2 cellular contexts compared by ENCODE assay signal in the genomic region with DNA sequence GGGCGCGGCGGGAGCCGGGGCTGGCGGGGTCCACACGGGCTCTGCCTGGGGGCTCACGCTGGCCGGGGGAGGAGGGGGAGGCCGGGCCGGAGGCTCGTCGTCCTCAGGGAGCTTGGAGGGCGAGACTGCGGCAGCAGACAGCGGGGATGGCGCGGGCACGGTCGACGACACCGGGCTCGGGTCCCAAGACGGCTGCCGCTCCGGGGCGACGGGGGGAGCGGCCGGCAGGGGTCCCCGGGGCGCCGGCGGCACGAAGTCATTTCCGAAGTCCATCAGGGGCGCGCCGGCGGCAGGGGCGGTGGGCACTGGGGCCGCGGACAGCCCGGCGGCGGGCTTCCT.
TF ChIP-seq lines count a peak whose summit lies in the region.

No MANE protein-coding gene starts in this region.

TF ChIP-seq in SK-N-SH, 30 proteins besides CTCF, POLR2A, EP300 and RAD21 (continued from another document):
- TF ChIP-seq RFX5 (IDR thresholded peaks at IDR 0.05; ENCODE audit: low read length) (no peak), TEAD4 (IDR thresholded peaks at IDR 0.05; ENCODE audit: borderline replicate concordance, insufficient read depth) (no peak), FOXM1 (IDR thresholded peaks at IDR 0.05; ENCODE audit: low read depth) (no peak), GABPA (IDR thresholded peaks at IDR 0.05; ENCODE audit: low read depth) (no peak), MXI1 (IDR thresholded peaks at IDR 0.05; ENCODE audit: low read depth, low read length) (no peak), CHD2 (IDR thresholded peaks at IDR 0.05; ENCODE audit: low read length, partially characterized antibody) (no peak), JUND (IDR thresholded peaks at IDR 0.05) (no peak), RCOR1 (IDR thresholded peaks at IDR 0.05; ENCODE audit: low read length) (no peak; the same call in 1 of the 2 replicates), NFIC (IDR thresholded peaks at IDR 0.05; ENCODE audit: borderline replicate concordance) (no peak), YY1 (IDR thresholded peaks at IDR 0.05; ENCODE audit: low read depth) (no peak)
TF ChIP-seq in SK-N-SH: peak in this region for 0.

TF ChIP-seq in SK-N-SH treated with all-trans-retinoic acid at 6 μM for 48 hours, 23 proteins besides CTCF, POLR2A, EP300 and RAD21 (continued from another document):
- TF ChIP-seq, protein P1, sequence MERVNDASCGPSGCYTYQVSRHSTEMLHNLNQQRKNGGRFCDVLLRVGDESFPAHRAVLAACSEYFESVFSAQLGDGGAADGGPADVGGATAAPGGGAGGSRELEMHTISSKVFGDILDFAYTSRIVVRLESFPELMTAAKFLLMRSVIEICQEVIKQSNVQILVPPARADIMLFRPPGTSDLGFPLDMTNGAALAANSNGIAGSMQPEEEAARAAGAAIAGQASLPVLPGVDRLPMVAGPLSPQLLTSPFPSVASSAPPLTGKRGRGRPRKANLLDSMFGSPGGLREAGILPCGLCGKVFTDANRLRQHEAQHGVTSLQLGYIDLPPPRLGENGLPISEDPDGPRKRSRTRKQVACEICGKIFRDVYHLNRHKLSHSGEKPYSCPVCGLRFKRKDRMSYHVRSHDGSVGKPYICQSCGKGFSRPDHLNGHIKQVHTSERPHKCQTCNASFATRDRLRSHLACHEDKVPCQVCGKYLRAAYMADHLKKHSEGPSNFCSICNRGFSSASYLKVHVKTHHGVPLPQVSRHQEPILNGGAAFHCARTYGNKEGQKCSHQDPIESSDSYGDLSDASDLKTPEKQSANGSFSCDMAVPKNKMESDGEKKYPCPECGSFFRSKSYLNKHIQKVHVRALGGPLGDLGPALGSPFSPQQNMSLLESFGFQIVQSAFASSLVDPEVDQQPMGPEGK (CRISPR knock-in tag; IDR thresholded peaks at IDR 0.05; ENCODE audit: borderline replicate concordance): no peak
- TF ChIP-seq ISL1 (CRISPR knock-in tag; IDR thresholded peaks at IDR 0.05) (no peak), CSDC2 (CRISPR knock-in tag; IDR thresholded peaks at IDR 0.05) (no peak), ZNF565 (CRISPR knock-in tag; conservative IDR thresholded peaks at IDR 0.05; ENCODE audit: low read depth) (no peak)
